Comparison of ENCODE assay signal across 8 cellular contexts in genomic region chr1:42846257-42847110, GRCh38. TPM values are rescaled to one million over a fixed set of nuclear protein-coding genes. Genes with fewer than 3 reads are reported as not detected.
DNase-seq lines count a peak whose midpoint lies in the region; ATAC-seq and TF ChIP-seq lines count a peak whose summit lies in the region.

Gene ZNF691 (plus strand): TSS chr1:42846613. CDS start chr1:42849659, 3,046 bp downstream.

- DNase-seq in AG08396 (ENCODE audit: low spot score) (peak; percentile 98), NCI-H2196 treated with DMSO at 0.1 percent for 48 hours (lab: John Stamatoyannopoulos, UW; ENCODE audit: unreplicated experiment) (peak; percentile 92), WTC11 (ENCODE audit: low spot score) (peak; percentile 94), caudate nucleus (lab: John Stamatoyannopoulos, UW) (peak; percentile 30 to 98 (median 91)), inferior parietal cortex (ENCODE audit: extremely low spot score) (peak; percentile 99), spleen (peak; percentile 95)

- H3K4me3 ChIP-seq in spleen: peak within 1 kb of the TSS; percentile 62 to 96 (median 82)

- ATAC-seq in GM18873 (IDR thresholded peaks at IDR 0.05; ENCODE audit: low FRiP score, unreplicated experiment) (peak; percentile 92), HG03139 (IDR thresholded peaks at IDR 0.05; ENCODE audit: unreplicated experiment) (peak; percentile 84), WTC11 (peak; percentile 99)

- peaks cover 0 to 44% (median 17%) of the 10 kb centered on the region in 6 donors for H3K36me3 ChIP-seq in spleen

- H3K27me3 Mint-ChIP-seq in WTC11 (ENCODE audit: low read depth): no peaks in the 10 kb centered on the region; the same call in 1 of the 2 replicates

- peaks cover 0 to 7% (median 2%) of the 10 kb centered on the region in 8 donors for H3K9me3 ChIP-seq in spleen

- no peak for TF ChIP-seq CTCF in WTC11 (IDR thresholded peaks at IDR 0.05)
- TF ChIP-seq CTCF in spleen (IDR thresholded peaks at IDR 0.05 in 8 of 11, conservative IDR thresholded peaks at IDR 0.05 in 3 of 11): peak; percentile 17 to 78 (median 47)

- intact Hi-C loops in spleen (cut with DNase I; ENCODE audit: low total_unique reads): no loop called here

- TF ChIP-seq POLR2A in spleen (IDR thresholded peaks at IDR 0.05): no peak

- WGBS in spleen, 5 donors: 0 to 1% (median 1%) methylated on average over 27 to 50 of the region's 50 CpGs

- peak within 1 kb of the TSS; percentile 90 for H3K27ac Mint-ChIP-seq in WTC11

- POLR2A ChIA-PET in WTC11 (lab: Charles Lee): interaction anchor here (0.5 to 1.3 kb wide), 14 partner anchors 22 to 954 kb away, joined by 3 to 8 read pairs (median 3); partner anchors contain the start of genes C1orf50, CLDN19 and P3H1

- H3K27me3 ChIP-seq in spleen (replicated peaks in 1 of 7): no peaks in the 10 kb centered on the region

- peaks cover 31% of the 10 kb centered on the region for H3K36me3 Mint-ChIP-seq in WTC11

- CTCF ChIA-PET in WTC11 (lab: Charles Lee): interaction anchor here (0.6 to 3.3 kb wide), 36 partner anchors 9 to 1088 kb away, joined by 3 to 21 read pairs (median 4); partner anchors contain the start of genes C1orf210, C1orf50, CFAP57 and EBNA1BP2

- peaks cover 10 to 47% (median 23%) of the 10 kb centered on the region in 6 donors for H3K4me1 ChIP-seq in spleen

- H3K27ac ChIP-seq in caudate nucleus (ENCODE audit: low read depth, low read length) (peak within 1 kb of the TSS; percentile 74), spleen (peak within 1 kb of the TSS; percentile 64 to 91 (median 84))

- H3K4me3 Mint-ChIP-seq in WTC11: peak within 1 kb of the TSS; percentile 95

- H3K4me1 Mint-ChIP-seq in WTC11: peaks cover 24% of the 10 kb centered on the region

- no peaks in the 10 kb centered on the region; the same call in 1 of the 2 replicates for H3K9me3 Mint-ChIP-seq in WTC11

TF ChIP-seq in WTC11, 78 proteins besides CTCF, POLR2A, EP300 and RAD21:
- TF ChIP-seq MXD4 (CRISPR knock-in tag; IDR thresholded peaks at IDR 0.05; ENCODE audit: borderline replicate concordance): no peak
- no peak for TF ChIP-seq STAT6 (CRISPR knock-in tag; conservative IDR thresholded peaks at IDR 0.05; ENCODE audit: low read depth)
- TF ChIP-seq ZNF232 (CRISPR knock-in tag; IDR thresholded peaks at IDR 0.05): peak; percentile 53; the same call in 1 of the 2 replicates
- TF ChIP-seq MAX (CRISPR knock-in tag; IDR thresholded peaks at IDR 0.05): peak; percentile 27
- 0 out of 2 replicates have a peak, but pooled peaks have one; percentile 8 for TF ChIP-seq FOXK1 (CRISPR knock-in tag; IDR thresholded peaks at IDR 0.05)
- TF ChIP-seq ETV6 (CRISPR knock-in tag; IDR thresholded peaks at IDR 0.05): peak; percentile 66; the same call in 1 of the 2 replicates
- peak; percentile 59; the same call in 1 of the 2 replicates for TF ChIP-seq SP1 (CRISPR knock-in tag; conservative IDR thresholded peaks at IDR 0.05)
- TF ChIP-seq HMGXB4 (CRISPR knock-in tag; IDR thresholded peaks at IDR 0.05): 0 out of 2 replicates have a peak, but pooled peaks have one; percentile 50
- TF ChIP-seq JUN (CRISPR knock-in tag; IDR thresholded peaks at IDR 0.05): no peak
- peak; percentile 99 for TF ChIP-seq NFYB (CRISPR knock-in tag; conservative IDR thresholded peaks at IDR 0.05; ENCODE audit: low read depth)
- peak; percentile 69; the same call in 1 of the 2 replicates for TF ChIP-seq E2F5 (CRISPR knock-in tag; IDR thresholded peaks at IDR 0.05)

RNA-seq across cellular contexts. Expression of gene ZNF691, which starts in this region (rescaled TPM):
- total RNA-seq in WTC11 (2021) (16.6 to 18.5 TPM (median 18.0 TPM) in 3 replicates), spleen (10 to 100 TPM in 5 of 7 donors, 1 to 10 TPM in 2; 9.6 to 18.3 (median 10.5) TPM)
- 10 to 100 TPM; 10.9 to 15.8 (median 13.8) TPM for polyA plus RNA-seq in spleen

Comparison
In these comparisons a context has a peak if more than half of its experiments do, and no peak if none do; other contexts are left out.
1. Peak in every context shown above with its lines: DNase-seq, ATAC-seq, H3K4me3 ChIP-seq and H3K27ac ChIP-seq.